1 cellular context compared by ENCODE assay signal in the genomic region with DNA sequence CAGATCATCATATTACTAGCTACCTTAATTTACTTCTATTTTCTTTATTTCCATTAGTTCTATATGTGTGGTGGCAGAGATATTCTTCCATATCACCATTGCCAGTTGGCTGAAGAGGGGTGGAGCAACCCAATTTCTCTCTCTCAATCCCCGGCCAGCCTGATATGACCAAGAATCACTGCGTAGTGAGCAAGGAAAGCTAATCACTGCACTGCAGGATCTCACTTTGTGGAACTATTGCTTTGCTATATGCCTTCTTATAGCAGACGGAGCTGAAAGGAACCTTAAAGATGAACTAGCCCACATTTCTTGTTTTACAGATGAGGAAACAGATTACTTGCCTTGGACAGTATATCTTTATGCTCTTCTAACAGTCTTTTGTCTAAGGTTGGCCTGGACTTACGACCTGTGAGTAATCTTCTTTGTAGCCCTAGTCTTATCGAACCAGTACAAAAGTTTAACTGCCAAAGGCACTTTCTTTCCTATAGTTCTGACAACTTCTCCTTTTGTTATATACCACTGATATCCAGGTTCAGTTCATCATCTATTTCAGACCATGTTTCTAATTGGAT.
A peak's percentile ranks its signal among the peaks of the same experiment; 100 is the strongest.
TF ChIP-seq lines count a peak whose summit lies in the region.

No MANE protein-coding gene starts in this region.

TF ChIP-seq in K562, 482 proteins besides CTCF, POLR2A, EP300 and RAD21 (continued from another document):
- no peak for TF ChIP-seq ZNF197 (CRISPR knock-in tag; IDR thresholded peaks at IDR 0.05; ENCODE audit: low read depth)
- TF ChIP-seq TARDBP (IDR thresholded peaks at IDR 0.05): no peak
- peak; percentile 73; the same call in 1 of the 2 replicates for TF ChIP-seq KLF16 (IDR thresholded peaks at IDR 0.05)
- TF ChIP-seq MCM3 (IDR thresholded peaks at IDR 0.05): no peak
- TF ChIP-seq ZNF668 (CRISPR knock-in tag; IDR thresholded peaks at IDR 0.05): no peak
- TF ChIP-seq RCOR1 (IDR thresholded peaks at IDR 0.05; ENCODE audit: borderline replicate concordance in 1 of 2, low read depth in 2 of 2, low read length in 2 of 2): peak; percentile 84 to 94
- TF ChIP-seq TAF7 (tag; IDR thresholded peaks at IDR 0.05): no peak
- TF ChIP-seq YY1 (IDR thresholded peaks at IDR 0.05; ENCODE audit: borderline replicate concordance in 1 of 3, control insufficient read depth in 1 of 3, extremely low read depth in 1 of 3, insufficient read depth in 3 of 3, insufficient read length in 1 of 3, insufficient replicate concordance in 2 of 3, low read depth in 1 of 3, low read length in 2 of 3): no peak
- TF ChIP-seq CHCHD3 (CRISPR knock-in tag; IDR thresholded peaks at IDR 0.05): no peak
- TF ChIP-seq CBX3 (IDR thresholded peaks at IDR 0.05; ENCODE audit: borderline replicate concordance in 1 of 2, low read length in 2 of 2): no peak
- no peak for TF ChIP-seq FOXK2 (conservative IDR thresholded peaks at IDR 0.05 in 1 of 2, IDR thresholded peaks at IDR 0.05 in 1 of 2; ENCODE audit: low read depth in 2 of 2)
- no peak for TF ChIP-seq ZNF324 (CRISPR knock-in tag; IDR thresholded peaks at IDR 0.05)
- no peak for TF ChIP-seq CTBP1 (IDR thresholded peaks at IDR 0.05; ENCODE audit: borderline replicate concordance)
- TF ChIP-seq SMAD2 (IDR thresholded peaks at IDR 0.05; ENCODE audit: low read depth, low read length): no peak
- no peak for TF ChIP-seq BCL6 (CRISPR knock-in tag; IDR thresholded peaks at IDR 0.05)
- TF ChIP-seq CREB1 (IDR thresholded peaks at IDR 0.05): no peak
- no peak for TF ChIP-seq CREB1 (CRISPR knock-in tag; IDR thresholded peaks at IDR 0.05)
- peak; percentile 39; the same call in 1 of the 2 replicates for TF ChIP-seq PML (IDR thresholded peaks at IDR 0.05; ENCODE audit: low read length)
- TF ChIP-seq HDAC2 (IDR thresholded peaks at IDR 0.05): 0 out of 2 replicates have a peak, but pooled peaks have one; percentile 46
- TF ChIP-seq TFAM (CRISPR knock-in tag; conservative IDR thresholded peaks at IDR 0.05): no peak
- no peak for TF ChIP-seq NFRKB (IDR thresholded peaks at IDR 0.05; ENCODE audit: low read depth)
- TF ChIP-seq, protein P1, sequence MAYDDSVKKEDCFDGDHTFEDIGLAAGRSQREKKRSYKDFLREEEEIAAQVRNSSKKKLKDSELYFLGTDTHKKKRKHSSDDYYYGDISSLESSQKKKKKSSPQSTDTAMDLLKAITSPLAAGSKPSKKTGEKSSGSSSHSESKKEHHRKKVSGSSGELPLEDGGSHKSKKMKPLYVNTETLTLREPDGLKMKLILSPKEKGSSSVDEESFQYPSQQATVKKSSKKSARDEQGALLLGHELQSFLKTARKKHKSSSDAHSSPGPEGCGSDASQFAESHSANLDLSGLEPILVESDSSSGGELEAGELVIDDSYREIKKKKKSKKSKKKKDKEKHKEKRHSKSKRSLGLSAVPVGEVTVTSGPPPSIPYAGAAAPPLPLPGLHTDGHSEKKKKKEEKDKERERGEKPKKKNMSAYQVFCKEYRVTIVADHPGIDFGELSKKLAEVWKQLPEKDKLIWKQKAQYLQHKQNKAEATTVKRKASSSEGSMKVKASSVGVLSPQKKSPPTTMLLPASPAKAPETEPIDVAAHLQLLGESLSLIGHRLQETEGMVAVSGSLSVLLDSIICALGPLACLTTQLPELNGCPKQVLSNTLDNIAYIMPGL (CRISPR knock-in tag; IDR thresholded peaks at IDR 0.05): no peak
- TF ChIP-seq CBFA2T3 (IDR thresholded peaks at IDR 0.05): peak; percentile 85
- TF ChIP-seq CREM (IDR thresholded peaks at IDR 0.05; ENCODE audit: low read depth): 0 out of 2 replicates have a peak, but pooled peaks have one; percentile 6
- TF ChIP-seq TAL1 (IDR thresholded peaks at IDR 0.05): peak; percentile 61
- TF ChIP-seq ZKSCAN1 (IDR thresholded peaks at IDR 0.05; ENCODE audit: low read depth, low read length): no peak
- no peak for TF ChIP-seq ZFX (CRISPR knock-in tag; IDR thresholded peaks at IDR 0.05)
- no peak for TF ChIP-seq SLC30A9 (CRISPR knock-in tag; IDR thresholded peaks at IDR 0.05)
- no peak for TF ChIP-seq GTF2F1 (IDR thresholded peaks at IDR 0.05; ENCODE audit: low read depth, low read length)
- no peak for TF ChIP-seq E2F3 (CRISPR knock-in tag; IDR thresholded peaks at IDR 0.05)
- TF ChIP-seq MECOM (CRISPR knock-in tag; IDR thresholded peaks at IDR 0.05): no peak
- no peak for TF ChIP-seq OTX1 (CRISPR knock-in tag; IDR thresholded peaks at IDR 0.05)
- TF ChIP-seq JUNB (CRISPR knock-in tag; conservative IDR thresholded peaks at IDR 0.05): no peak
- TF ChIP-seq CCAR2 (IDR thresholded peaks at IDR 0.05; ENCODE audit: low read depth, low read length): no peak
- TF ChIP-seq NR3C1 (CRISPR knock-in tag; IDR thresholded peaks at IDR 0.05): no peak
- no peak for TF ChIP-seq HNRNPLL (IDR thresholded peaks at IDR 0.05; ENCODE audit: low read depth, low read length, poor library complexity, severe bottlenecking)
- 0 out of 2 replicates have a peak, but pooled peaks have one; percentile 27 for TF ChIP-seq SP1 (CRISPR knock-in tag; IDR thresholded peaks at IDR 0.05)
- TF ChIP-seq ZNF174 (CRISPR knock-in tag; IDR thresholded peaks at IDR 0.05): no peak
- TF ChIP-seq ZC3H4 (CRISPR knock-in tag; IDR thresholded peaks at IDR 0.05; ENCODE audit: borderline replicate concordance): no peak
- TF ChIP-seq, protein P2, sequence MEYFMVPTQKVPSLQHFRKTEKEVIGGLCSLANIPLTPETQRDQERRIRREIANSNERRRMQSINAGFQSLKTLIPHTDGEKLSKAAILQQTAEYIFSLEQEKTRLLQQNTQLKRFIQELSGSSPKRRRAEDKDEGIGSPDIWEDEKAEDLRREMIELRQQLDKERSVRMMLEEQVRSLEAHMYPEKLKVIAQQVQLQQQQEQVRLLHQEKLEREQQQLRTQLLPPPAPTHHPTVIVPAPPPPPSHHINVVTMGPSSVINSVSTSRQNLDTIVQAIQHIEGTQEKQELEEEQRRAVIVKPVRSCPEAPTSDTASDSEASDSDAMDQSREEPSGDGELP (CRISPR knock-in tag; IDR thresholded peaks at IDR 0.05; ENCODE audit: borderline replicate concordance): no peak
- TF ChIP-seq PTBP1 (IDR thresholded peaks at IDR 0.05; ENCODE audit: low read depth, low read length): no peak
- TF ChIP-seq SRSF9 (IDR thresholded peaks at IDR 0.05; ENCODE audit: borderline replicate concordance, low read depth, low read length): no peak
- no peak for TF ChIP-seq CBX8 (IDR thresholded peaks at IDR 0.05; ENCODE audit: borderline replicate concordance, extremely low read depth, low read depth, low read length, poor library complexity, severe bottlenecking)
- no peak for TF ChIP-seq SIRT6 (IDR thresholded peaks at IDR 0.05; ENCODE audit: low read depth, low read length)
- no peak for TF ChIP-seq SRSF7 (optimal IDR thresholded peaks at IDR 0.05; ENCODE audit: low read depth, low read length)
- TF ChIP-seq, protein P3, sequence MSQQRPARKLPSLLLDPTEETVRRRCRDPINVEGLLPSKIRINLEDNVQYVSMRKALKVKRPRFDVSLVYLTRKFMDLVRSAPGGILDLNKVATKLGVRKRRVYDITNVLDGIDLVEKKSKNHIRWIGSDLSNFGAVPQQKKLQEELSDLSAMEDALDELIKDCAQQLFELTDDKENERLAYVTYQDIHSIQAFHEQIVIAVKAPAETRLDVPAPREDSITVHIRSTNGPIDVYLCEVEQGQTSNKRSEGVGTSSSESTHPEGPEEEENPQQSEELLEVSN (IDR thresholded peaks at IDR 0.05; ENCODE audit: borderline replicate concordance in 1 of 2, extremely low read depth in 1 of 2, insufficient read depth in 1 of 2, insufficient read length in 1 of 2, low read depth in 1 of 2, low read length in 1 of 2, poor library complexity in 1 of 2, severe bottlenecking in 1 of 2): no peak
- TF ChIP-seq, protein P4, sequence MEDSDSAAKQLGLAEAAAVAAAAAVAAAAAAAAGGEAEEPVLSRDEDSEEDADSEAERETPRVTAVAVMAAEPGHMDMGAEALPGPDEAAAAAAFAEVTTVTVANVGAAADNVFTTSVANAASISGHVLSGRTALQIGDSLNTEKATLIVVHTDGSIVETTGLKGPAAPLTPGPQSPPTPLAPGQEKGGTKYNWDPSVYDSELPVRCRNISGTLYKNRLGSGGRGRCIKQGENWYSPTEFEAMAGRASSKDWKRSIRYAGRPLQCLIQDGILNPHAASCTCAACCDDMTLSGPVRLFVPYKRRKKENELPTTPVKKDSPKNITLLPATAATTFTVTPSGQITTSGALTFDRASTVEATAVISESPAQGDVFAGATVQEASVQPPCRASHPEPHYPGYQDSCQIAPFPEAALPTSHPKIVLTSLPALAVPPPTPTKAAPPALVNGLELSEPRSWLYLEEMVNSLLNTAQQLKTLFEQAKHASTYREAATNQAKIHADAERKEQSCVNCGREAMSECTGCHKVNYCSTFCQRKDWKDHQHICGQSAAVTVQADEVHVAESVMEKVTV (CRISPR knock-in tag; IDR thresholded peaks at IDR 0.05): no peak
- no peak for TF ChIP-seq FOS (IDR thresholded peaks at IDR 0.05; ENCODE audit: extremely low read depth, insufficient read length)
- no peak for TF ChIP-seq YBX1 (IDR thresholded peaks at IDR 0.05)
- TF ChIP-seq ZNF551 (CRISPR knock-in tag; IDR thresholded peaks at IDR 0.05): no peak
- TF ChIP-seq IRF2 (CRISPR knock-in tag; IDR thresholded peaks at IDR 0.05): no peak
- TF ChIP-seq THRB (CRISPR knock-in tag; conservative IDR thresholded peaks at IDR 0.05): no peak
- TF ChIP-seq PHF20 (IDR thresholded peaks at IDR 0.05; ENCODE audit: partially characterized antibody): no peak
- TF ChIP-seq ARHGAP35 (IDR thresholded peaks at IDR 0.05; ENCODE audit: partially characterized antibody): no peak
- no peak for TF ChIP-seq POLR2AphosphoS2 (IDR thresholded peaks at IDR 0.05; ENCODE audit: low read length)
- TF ChIP-seq, protein P5, sequence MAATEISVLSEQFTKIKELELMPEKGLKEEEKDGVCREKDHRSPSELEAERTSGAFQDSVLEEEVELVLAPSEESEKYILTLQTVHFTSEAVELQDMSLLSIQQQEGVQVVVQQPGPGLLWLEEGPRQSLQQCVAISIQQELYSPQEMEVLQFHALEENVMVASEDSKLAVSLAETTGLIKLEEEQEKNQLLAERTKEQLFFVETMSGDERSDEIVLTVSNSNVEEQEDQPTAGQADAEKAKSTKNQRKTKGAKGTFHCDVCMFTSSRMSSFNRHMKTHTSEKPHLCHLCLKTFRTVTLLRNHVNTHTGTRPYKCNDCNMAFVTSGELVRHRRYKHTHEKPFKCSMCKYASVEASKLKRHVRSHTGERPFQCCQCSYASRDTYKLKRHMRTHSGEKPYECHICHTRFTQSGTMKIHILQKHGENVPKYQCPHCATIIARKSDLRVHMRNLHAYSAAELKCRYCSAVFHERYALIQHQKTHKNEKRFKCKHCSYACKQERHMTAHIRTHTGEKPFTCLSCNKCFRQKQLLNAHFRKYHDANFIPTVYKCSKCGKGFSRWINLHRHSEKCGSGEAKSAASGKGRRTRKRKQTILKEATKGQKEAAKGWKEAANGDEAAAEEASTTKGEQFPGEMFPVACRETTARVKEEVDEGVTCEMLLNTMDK (IDR thresholded peaks at IDR 0.05; ENCODE audit: borderline replicate concordance, insufficient read depth, low read depth, low read length, poor library complexity, severe bottlenecking): no peak
- no peak for TF ChIP-seq CREBBP (IDR thresholded peaks at IDR 0.05; ENCODE audit: low read depth, low read length)
TF ChIP-seq in K562: peak in this region for 27.
